In the genomic region with DNA sequence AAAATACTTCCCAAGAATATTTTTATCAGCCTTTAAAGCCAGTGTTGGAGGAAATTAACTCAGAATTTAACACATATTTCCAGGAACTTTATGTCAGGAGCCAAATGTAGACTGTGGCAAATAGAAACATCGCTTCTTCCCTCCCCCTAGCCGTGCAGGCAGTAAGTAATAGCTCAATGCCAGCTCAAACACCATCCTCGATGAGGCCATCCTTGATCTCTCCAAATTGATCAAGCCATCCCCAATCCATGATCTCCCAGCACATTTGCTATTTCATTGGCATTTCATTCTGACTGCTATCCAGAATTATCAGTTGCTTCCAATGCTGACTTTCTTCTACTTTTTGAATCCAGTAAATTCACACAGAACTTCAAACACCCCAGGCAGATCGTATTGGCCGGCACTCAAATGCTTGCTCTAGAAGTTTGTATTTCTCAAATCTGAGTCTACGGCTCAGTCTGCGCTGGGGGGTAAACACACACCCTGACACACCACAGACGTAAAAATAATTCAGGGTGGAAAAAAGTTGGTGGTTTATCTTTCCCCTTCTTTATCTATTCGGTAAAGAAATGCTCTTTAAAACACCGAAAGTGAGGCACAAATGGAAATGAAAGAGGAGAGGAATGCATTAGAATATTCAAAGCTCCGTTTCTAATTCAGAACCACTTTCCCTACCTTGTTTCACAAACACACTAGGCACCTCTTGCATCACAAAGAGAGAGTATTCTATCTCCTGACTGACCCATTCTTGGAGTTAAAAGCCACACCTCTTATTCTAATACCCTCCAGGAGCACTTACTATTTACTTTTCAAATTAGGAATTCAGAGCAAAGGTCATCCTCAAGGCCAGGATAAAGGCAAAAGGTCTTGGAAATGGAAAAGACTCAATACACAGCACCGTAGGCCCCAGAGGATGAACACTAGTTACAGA, we compare ENCODE assay signal across 8 cellular contexts. TPM values are rescaled to one million over a fixed set of nuclear protein-coding genes. Genes with fewer than 3 reads are reported as not detected.
A peak's percentile ranks its signal among the peaks of the same experiment; 100 is the strongest.
DNase-seq lines count a peak whose midpoint lies in the region; ATAC-seq and TF ChIP-seq lines count a peak whose summit lies in the region.

No MANE protein-coding gene starts in this region.

- H2AFZ ChIP-seq in KMS-11 (ENCODE audit: low read depth): peak overlapping the region; percentile 64; the same call in 1 of the 2 replicates

- H3K4me3 ChIP-seq in KMS-11 (IDR thresholded peaks at IDR 0.05; ENCODE audit: insufficient read depth, low read depth, low read length) (no peak overlapping the region), iPS-15b (ENCODE audit: low read depth, low read length) (peak overlapping the region; percentile 90)

- H3K27me3 ChIP-seq in KMS-11 (ENCODE audit: insufficient read depth, low read depth) (no peaks in the 10 kb centered on the region), iPS-15b (ENCODE audit: control insufficient read depth, insufficient read depth, low read length) (no peaks in the 10 kb centered on the region)

- peaks cover 21% of the 10 kb centered on the region for H3K4me1 ChIP-seq in KMS-11 (ENCODE audit: low read depth, poor library complexity, severe bottlenecking)
- peaks cover 23% of the 10 kb centered on the region for H3K4me1 ChIP-seq in iPS-15b (ENCODE audit: control insufficient read depth, insufficient read depth, low read length)

- H3K4me1 Mint-ChIP-seq in activated naive CD8-positive, alpha-beta T cell treated with anti-CD3 and anti-CD28 coated beads for 36 hours: peaks cover 38% of the 10 kb centered on the region
- H3K4me1 Mint-ChIP-seq in stimulated activated memory B cell treated with anti-CD40 and anti-IgM and Interleukin-4, amounts not matched to agents 10 μg/mL and 1 μg/mL and 100 μg/mL, for 72 hours: peaks cover 35% of the 10 kb centered on the region

- H3K27me3 Mint-ChIP-seq in activated naive CD8-positive, alpha-beta T cell treated with anti-CD3 and anti-CD28 coated beads for 36 hours: no peaks in the 10 kb centered on the region
- H3K27me3 Mint-ChIP-seq in stimulated activated memory B cell treated with anti-CD40 and anti-IgM and Interleukin-4, amounts not matched to agents 10 μg/mL and 1 μg/mL and 100 μg/mL, for 72 hours: no peaks in the 10 kb centered on the region

- TF ChIP-seq CTCF in KMS-11 (conservative IDR thresholded peaks at IDR 0.05; ENCODE audit: low read depth, low read length): no peak

- peaks cover 2% of the 10 kb centered on the region for H3K9me3 Mint-ChIP-seq in activated naive CD8-positive, alpha-beta T cell treated with anti-CD3 and anti-CD28 coated beads for 36 hours
- H3K9me3 Mint-ChIP-seq in stimulated activated memory B cell treated with anti-CD40 and anti-IgM and Interleukin-4, amounts not matched to agents 10 μg/mL and 1 μg/mL and 100 μg/mL, for 72 hours: no peaks in the 10 kb centered on the region

- H3K9me3 ChIP-seq in iPS-15b (ENCODE audit: control insufficient read depth, insufficient read depth, low read length): no peaks in the 10 kb centered on the region

- H3K9ac ChIP-seq in KMS-11 (peak overlapping the region; percentile 68; the same call in 1 of the 2 replicates), iPS-15b (ENCODE audit: low read depth, low read length) (peak overlapping the region; percentile 80)

- H3K36me3 Mint-ChIP-seq in activated naive CD8-positive, alpha-beta T cell treated with anti-CD3 and anti-CD28 coated beads for 36 hours: peaks cover 25% of the 10 kb centered on the region
- peaks cover 10% of the 10 kb centered on the region for H3K36me3 Mint-ChIP-seq in stimulated activated memory B cell treated with anti-CD40 and anti-IgM and Interleukin-4, amounts not matched to agents 10 μg/mL and 1 μg/mL and 100 μg/mL, for 72 hours

- H3K36me3 ChIP-seq in KMS-11 (ENCODE audit: insufficient read depth): no peaks in the 10 kb centered on the region
- no peaks in the 10 kb centered on the region for H3K36me3 ChIP-seq in iPS-15b (ENCODE audit: control insufficient read depth, insufficient read depth, low read length)

- peak overlapping the region; percentile 96 for H3K27ac Mint-ChIP-seq in activated naive CD8-positive, alpha-beta T cell treated with anti-CD3 and anti-CD28 coated beads for 36 hours
- H3K27ac Mint-ChIP-seq in stimulated activated memory B cell treated with anti-CD40 and anti-IgM and Interleukin-4, amounts not matched to agents 10 μg/mL and 1 μg/mL and 100 μg/mL, for 72 hours: peak overlapping the region; percentile 87

- peak overlapping the region; percentile 94 for H3K4me3 Mint-ChIP-seq in activated naive CD8-positive, alpha-beta T cell treated with anti-CD3 and anti-CD28 coated beads for 36 hours
- peak overlapping the region; percentile 96 for H3K4me3 Mint-ChIP-seq in stimulated activated memory B cell treated with anti-CD40 and anti-IgM and Interleukin-4, amounts not matched to agents 10 μg/mL and 1 μg/mL and 100 μg/mL, for 72 hours

- peak; percentile 34 for ATAC-seq in GM21515 (IDR thresholded peaks at IDR 0.05; ENCODE audit: unreplicated experiment)
- ATAC-seq in stimulated activated memory B cell treated with anti-CD40 and anti-IgM and Interleukin-4, amounts not matched to agents 10 μg/mL and 1 μg/mL and 100 μg/mL, for 72 hours: no peak

- H3K4me2 ChIP-seq in KMS-11: peak overlapping the region; percentile 78

- peaks cover 49% of the 10 kb centered on the region for H3K79me2 ChIP-seq in KMS-11 (ENCODE audit: insufficient read depth, low read depth)

- DNase-seq in ELF-1 (ENCODE audit: low read depth, low spot score) (peak; percentile 39), H4 (ENCODE audit: low spot score) (no peak)
- DNase-seq in activated naive CD8-positive, alpha-beta T cell treated with anti-CD3 and anti-CD28 coated beads for 36 hours: no peak
- DNase-seq in activated CD4-positive, CD25-positive, alpha-beta regulatory T cell (lab: John Stamatoyannopoulos, UW): no peak

- H4K20me1 ChIP-seq in KMS-11 (ENCODE audit: insufficient read depth): no peaks in the 10 kb centered on the region

- H3K27ac ChIP-seq in KMS-11: peak overlapping the region; percentile 54; the same call in 1 of the 2 replicates

RNA-seq across cellular contexts. Expression of gene OBI1, which starts 1.0 kb away (rescaled TPM):
- 10 to 100 TPM; 23.0 to 24.9 TPM for total RNA-seq in activated naive CD8-positive, alpha-beta T cell treated with anti-CD3 and anti-CD28 coated beads for 36 hours
- total RNA-seq in H4 (2014; rRNA removed; shearing (Covaris generic)): 6.8 and 17.0 TPM in 2 replicates

RNA-seq across cellular contexts. Expression of gene POU4F1, which starts 54.6 kb away (rescaled TPM):
- total RNA-seq in activated naive CD8-positive, alpha-beta T cell treated with anti-CD3 and anti-CD28 coated beads for 36 hours: under 1 TPM; 0.08 TPM
- not detected in 2 replicates for total RNA-seq in H4 (2014; rRNA removed; shearing (Covaris generic))
